In genomic region chr2:76973610-76974009, GRCh38 we compare ENCODE assay signal across 24 cellular contexts.
"Had no signal": no experiment of that assay in that cellular context is flagged by ENCODE, and none has a peak within 500 bp of the region (broad histone marks: within the 10 kb centered on the region; RNA-seq: fewer than 3 reads in every experiment).

No MANE protein-coding gene starts in this region.

- H3K9me3 ChIP-seq: colonic mucosa, esophagus muscularis mucosa, esophagus squamous epithelium, gastrocnemius medialis, gastroesophageal sphincter, heart left ventricle, heart right ventricle had no signal

- H3K4me3 ChIP-seq: colonic mucosa, coronary artery, dorsolateral prefrontal cortex, esophagus muscularis mucosa, esophagus squamous epithelium, gastrocnemius medialis, gastroesophageal sphincter, heart left ventricle, heart right ventricle had no signal

- DNase-seq: colonic mucosa; cortex of kidney; dermis blood vessel endothelial cell; dorsolateral prefrontal cortex; effector CD4-positive, alpha-beta T cell; effector CD8-positive, alpha-beta T cell; effector memory CD4-positive, alpha-beta T cell; effector memory CD8-positive, alpha-beta T cell; endodermal cell; erythroblast; esophagus squamous epithelium; foreskin fibroblast; foreskin keratinocyte; foreskin melanocyte; gastrocnemius medialis; glutamatergic neuron; head of caudate nucleus; heart left ventricle; heart right ventricle had no signal

- H3K36me3 ChIP-seq: colonic mucosa, esophagus muscularis mucosa, esophagus squamous epithelium, gastrocnemius medialis, gastroesophageal sphincter, heart left ventricle, heart right ventricle had no signal

- H3K27me3 ChIP-seq: colonic mucosa, dorsolateral prefrontal cortex, esophagus muscularis mucosa, esophagus squamous epithelium, foreskin keratinocyte, gastrocnemius medialis, gastroesophageal sphincter, heart left ventricle, heart right ventricle had no signal

- H3K27ac ChIP-seq: colonic mucosa, coronary artery, dorsolateral prefrontal cortex, epithelial cell of prostate, esophagus muscularis mucosa, esophagus squamous epithelium, foreskin keratinocyte, gastrocnemius medialis, gastroesophageal sphincter, heart left ventricle, heart right ventricle had no signal

- FAIRE-seq: endothelial cell of umbilical vein had no signal
